Comparison of ENCODE assay signal across 2 cellular contexts in genomic region chr10:126670056-126670743, GRCh38.
TF ChIP-seq lines count a peak whose summit lies in the region.

C10orf90 (minus strand) TSS chr10:126670693; CDS start chr10:126670480, 213 bp downstream.

TF ChIP-seq in H1, 55 proteins besides CTCF, POLR2A, EP300 and RAD21:
- TF ChIP-seq JUND (IDR thresholded peaks at IDR 0.05; ENCODE audit: low read length) (no peak), CHD2 (IDR thresholded peaks at IDR 0.05; ENCODE audit: low read length) (no peak), TCF12 (IDR thresholded peaks at IDR 0.05; ENCODE audit: low read depth, low read length) (no peak), BCL11A (IDR thresholded peaks at IDR 0.05; ENCODE audit: low read depth in 2 of 2, low read length in 2 of 2) (no peak), SIRT6 (IDR thresholded peaks at IDR 0.05; ENCODE audit: low read length) (no peak)

TF ChIP-seq in SK-N-SH, 30 proteins besides CTCF, POLR2A, EP300 and RAD21:
- no peak for TF ChIP-seq MAX (IDR thresholded peaks at IDR 0.05; ENCODE audit: low read depth)
